1 cellular context compared by ENCODE assay signal in the genomic region with DNA sequence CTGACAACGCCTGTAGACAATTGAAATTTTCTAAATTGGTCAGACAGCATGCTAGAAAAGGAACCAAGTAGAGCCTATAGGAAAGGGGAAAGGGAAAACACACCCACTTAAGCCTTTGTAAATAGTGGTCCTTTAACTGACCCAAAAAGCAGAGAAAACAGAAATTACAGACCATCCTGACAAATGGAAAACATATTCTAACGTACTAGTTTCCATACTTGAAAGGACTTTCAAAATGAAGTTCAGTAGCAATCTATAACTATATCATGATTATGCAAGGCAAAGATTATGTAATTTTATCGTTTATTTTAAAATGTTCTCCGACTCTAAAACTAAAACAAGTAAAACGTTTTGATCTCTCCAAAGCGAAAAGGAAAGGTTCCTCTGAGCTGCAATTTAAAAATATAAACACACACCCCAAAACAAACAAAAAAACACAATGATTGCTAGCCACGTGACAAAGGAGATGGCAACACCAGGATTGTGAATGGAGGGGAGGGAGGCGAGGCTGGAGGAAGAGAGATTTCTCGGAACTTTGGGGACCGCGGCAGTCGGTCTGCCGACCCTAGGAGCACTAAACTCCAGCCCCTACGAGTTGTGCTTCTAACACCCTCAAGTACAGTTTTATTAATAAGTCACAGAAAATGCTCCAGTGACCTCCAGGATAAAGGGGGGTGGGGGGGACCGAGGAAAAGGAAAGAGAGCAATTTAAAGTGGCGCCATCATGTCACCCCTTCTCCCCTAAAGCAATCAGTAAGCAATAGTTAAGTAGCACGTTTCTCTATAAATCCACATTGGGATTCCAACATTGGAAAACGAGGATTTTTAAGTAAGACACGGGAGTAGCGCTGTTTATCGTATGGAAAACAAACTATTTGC.
A peak's percentile ranks its signal among the peaks of the same experiment; 100 is the strongest.
TF ChIP-seq lines count a peak whose summit lies in the region.

No MANE protein-coding gene starts in this region.

TF ChIP-seq in H1, 55 proteins besides CTCF, POLR2A, EP300 and RAD21:
- TF ChIP-seq MAFK (IDR thresholded peaks at IDR 0.05; ENCODE audit: low read depth, low read length) (no peak), TAF1 (IDR thresholded peaks at IDR 0.05; ENCODE audit: low read depth, low read length) (peak; percentile 70; the same call in 1 of the 2 replicates), TBP (IDR thresholded peaks at IDR 0.05; ENCODE audit: low read depth, low read length) (peak; percentile 19; the same call in 1 of the 2 replicates), POLR2AphosphoS5 (IDR thresholded peaks at IDR 0.05; ENCODE audit: low read depth, low read length) (peak; percentile 76), CHD2 (IDR thresholded peaks at IDR 0.05; ENCODE audit: low read length) (no peak), HDAC6 (IDR thresholded peaks at IDR 0.05; ENCODE audit: low read depth, low read length) (no peak), SIN3A (conservative IDR thresholded peaks at IDR 0.05 in 1 of 2, IDR thresholded peaks at IDR 0.05 in 1 of 2; ENCODE audit: low read depth in 1 of 2, low read length in 2 of 2) (peak; percentile 86; a peak in 3 of 4 replicates), YY1 (IDR thresholded peaks at IDR 0.05; ENCODE audit: low read depth, low read length) (peak; percentile 68), SIRT6 (IDR thresholded peaks at IDR 0.05; ENCODE audit: low read length) (no peak), ASH2L (IDR thresholded peaks at IDR 0.05; ENCODE audit: low read length) (peak; percentile 48), SAP30 (IDR thresholded peaks at IDR 0.05; ENCODE audit: insufficient read depth, insufficient replicate concordance, low read length) (peak; percentile 80), PHF8 (conservative IDR thresholded peaks at IDR 0.05; ENCODE audit: low read depth, low read length) (no peak)
- TF ChIP-seq, protein P1, sequence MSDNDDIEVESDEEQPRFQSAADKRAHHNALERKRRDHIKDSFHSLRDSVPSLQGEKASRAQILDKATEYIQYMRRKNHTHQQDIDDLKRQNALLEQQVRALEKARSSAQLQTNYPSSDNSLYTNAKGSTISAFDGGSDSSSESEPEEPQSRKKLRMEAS (IDR thresholded peaks at IDR 0.05): peak; percentile 94
- TF ChIP-seq, protein P2, sequence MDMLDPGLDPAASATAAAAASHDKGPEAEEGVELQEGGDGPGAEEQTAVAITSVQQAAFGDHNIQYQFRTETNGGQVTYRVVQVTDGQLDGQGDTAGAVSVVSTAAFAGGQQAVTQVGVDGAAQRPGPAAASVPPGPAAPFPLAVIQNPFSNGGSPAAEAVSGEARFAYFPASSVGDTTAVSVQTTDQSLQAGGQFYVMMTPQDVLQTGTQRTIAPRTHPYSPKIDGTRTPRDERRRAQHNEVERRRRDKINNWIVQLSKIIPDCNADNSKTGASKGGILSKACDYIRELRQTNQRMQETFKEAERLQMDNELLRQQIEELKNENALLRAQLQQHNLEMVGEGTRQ (IDR thresholded peaks at IDR 0.05; ENCODE audit: low read length): peak; percentile 75
